Comparison of ENCODE assay signal across 18 cellular contexts in the genomic region with DNA sequence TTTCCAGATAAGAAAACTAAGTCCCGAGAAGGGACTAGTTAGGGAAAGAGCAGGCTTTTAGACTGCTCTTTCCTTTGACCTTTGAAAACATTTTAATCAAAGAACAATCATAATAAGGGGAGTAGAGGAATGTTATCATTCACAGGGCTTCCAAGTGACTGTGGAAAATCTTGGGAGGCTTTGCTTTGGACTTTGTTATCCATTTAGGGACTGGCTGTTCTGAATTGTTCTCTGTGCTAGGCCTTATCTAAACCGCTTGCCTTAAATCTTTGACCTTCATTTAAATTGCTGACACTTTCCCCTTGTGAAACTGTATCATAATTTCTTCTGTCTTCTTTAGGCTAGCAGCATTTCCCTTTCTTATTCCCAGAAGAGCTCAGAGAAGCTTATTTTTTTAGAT.
"Had no signal": no experiment of that assay in that cellular context is flagged by ENCODE, and none has a peak within 500 bp of the region (broad histone marks: within the 10 kb centered on the region; RNA-seq: fewer than 3 reads in every experiment).

No MANE protein-coding gene starts in this region.

- ATAC-seq: gastroesophageal sphincter; natural killer cell treated with Interleukin-12 subunit alpha and Interleukin-12 subunit beta and Interleukin-15 and Interleukin-18, amount 100 ng/mL, for 72 hours; SK-N-SH treated with all-trans-retinoic acid at 6 μM for 48 hours had no signal

- H3K36me3 ChIP-seq: breast epithelium, gastroesophageal sphincter, thyroid gland had no signal

- DNase-seq: activated B cell treated with CpG ODN at 0.5 μM for 24 hours; activated CD4-positive, alpha-beta T cell treated with anti-CD3 and anti-CD28 coated beads, Interleukin-2, amount 10 ng/mL, durations not matched to agents 24 days and 14 days; activated T-cell treated with anti-CD3 and anti-CD28 coated beads for 4 hours; anterior cingulate cortex; hippocampal formation; kidney glomerular epithelial cell; nucleus accumbens; SHP77; stimulated activated CD4-positive, alpha-beta T cell treated with anti-CD3 and anti-CD28 coated beads, Interleukin-4, amount 100 ng/mL, for 1 hour; thyroid gland had no signal

- H3K36me3 Mint-ChIP-seq: activated naive CD4-positive, alpha-beta T cell treated with anti-CD3 and anti-CD28 coated beads, Interleukin-2, amount 50 U/mL, for 24 hours; natural killer cell treated with Interleukin-12 subunit alpha and Interleukin-12 subunit beta and Interleukin-15 and Interleukin-18, amount 100 ng/mL, for 72 hours had no signal

- H3K27ac Mint-ChIP-seq: activated B cell treated with CpG ODN at 0.5 μM for 24 hours; activated CD4-positive, alpha-beta T cell treated with anti-CD3 and anti-CD28 coated beads, Interleukin-2, amount 10 ng/mL, durations not matched to agents 24 days and 14 days; stimulated activated naive CD8-positive, alpha-beta T cell treated with anti-CD3 and anti-CD28 coated beads, Interleukin-15, Interleukin-2, amounts not matched to agents 100 ng/mL and 50 ng/mL, for 24 hours; T-helper 1 cell treated with Interleukin-12 subunit alpha and Interleukin-12 subunit beta and Interleukin-4 antibody, amounts not matched to agents 30 μg/mL and 1 μg/mL, for 36 hours had no signal

- H3K4me3 Mint-ChIP-seq: activated B cell treated with CpG ODN at 0.5 μM for 24 hours; activated CD4-positive, alpha-beta T cell treated with anti-CD3 and anti-CD28 coated beads, Interleukin-2, amount 10 ng/mL, durations not matched to agents 24 days and 14 days; activated naive CD4-positive, alpha-beta T cell treated with anti-CD3 and anti-CD28 coated beads, Interleukin-2, amount 50 U/mL, for 24 hours; natural killer cell treated with Interleukin-12 subunit alpha and Interleukin-12 subunit beta and Interleukin-15 and Interleukin-18, amount 100 ng/mL, for 72 hours; stimulated activated naive CD8-positive, alpha-beta T cell treated with anti-CD3 and anti-CD28 coated beads, Interleukin-15, Interleukin-2, amounts not matched to agents 100 ng/mL and 50 ng/mL, for 24 hours; T-helper 1 cell treated with Interleukin-12 subunit alpha and Interleukin-12 subunit beta and Interleukin-4 antibody, amounts not matched to agents 30 μg/mL and 1 μg/mL, for 36 hours had no signal

- H3K27me3 ChIP-seq: breast epithelium, gastroesophageal sphincter, thyroid gland had no signal

- H3K9me3 ChIP-seq: breast epithelium, gastroesophageal sphincter, thyroid gland had no signal

- H3K4me1 Mint-ChIP-seq: activated B cell treated with CpG ODN at 0.5 μM for 24 hours had no signal

- H3K27ac ChIP-seq: breast epithelium, gastroesophageal sphincter, thyroid gland had no signal

- H3K27me3 Mint-ChIP-seq: activated B cell treated with CpG ODN at 0.5 μM for 24 hours; activated CD4-positive, alpha-beta T cell treated with anti-CD3 and anti-CD28 coated beads, Interleukin-2, amount 10 ng/mL, durations not matched to agents 24 days and 14 days; activated naive CD4-positive, alpha-beta T cell treated with anti-CD3 and anti-CD28 coated beads, Interleukin-2, amount 50 U/mL, for 24 hours; natural killer cell treated with Interleukin-12 subunit alpha and Interleukin-12 subunit beta and Interleukin-15 and Interleukin-18, amount 100 ng/mL, for 72 hours; stimulated activated naive CD8-positive, alpha-beta T cell treated with anti-CD3 and anti-CD28 coated beads, Interleukin-15, Interleukin-2, amounts not matched to agents 100 ng/mL and 50 ng/mL, for 24 hours had no signal

- H3K4me3 ChIP-seq: breast epithelium, gastroesophageal sphincter, lung, thyroid gland had no signal

- H3K9me3 Mint-ChIP-seq: activated B cell treated with CpG ODN at 0.5 μM for 24 hours; activated CD4-positive, alpha-beta T cell treated with anti-CD3 and anti-CD28 coated beads, Interleukin-2, amount 10 ng/mL, durations not matched to agents 24 days and 14 days; activated naive CD4-positive, alpha-beta T cell treated with anti-CD3 and anti-CD28 coated beads, Interleukin-2, amount 50 U/mL, for 24 hours; natural killer cell treated with Interleukin-12 subunit alpha and Interleukin-12 subunit beta and Interleukin-15 and Interleukin-18, amount 100 ng/mL, for 72 hours; stimulated activated naive CD8-positive, alpha-beta T cell treated with anti-CD3 and anti-CD28 coated beads, Interleukin-15, Interleukin-2, amounts not matched to agents 100 ng/mL and 50 ng/mL, for 24 hours; T-helper 1 cell treated with Interleukin-12 subunit alpha and Interleukin-12 subunit beta and Interleukin-4 antibody, amounts not matched to agents 30 μg/mL and 1 μg/mL, for 36 hours had no signal
